ENCODE assay signal across 3 cellular contexts in the genomic region with DNA sequence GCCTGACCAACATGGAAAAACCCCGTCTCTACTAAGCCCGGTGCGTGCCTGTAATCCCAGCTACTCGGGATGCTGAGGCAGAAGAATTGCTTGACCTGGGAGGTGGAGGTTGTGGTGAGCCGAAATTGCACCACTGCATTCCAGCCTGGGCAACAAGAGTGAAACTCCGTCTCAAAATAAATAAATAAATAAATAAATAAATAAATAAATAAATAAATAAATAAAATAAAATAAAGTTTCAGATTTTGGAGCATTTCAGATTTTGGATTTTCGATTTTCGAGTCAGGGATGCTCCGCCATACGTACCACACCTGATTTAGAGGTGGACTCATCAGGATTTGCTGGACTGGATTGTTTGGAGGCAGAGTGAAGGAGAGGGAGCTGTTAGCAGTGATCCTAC. TPM values are rescaled to one million over a fixed set of nuclear protein-coding genes. Genes with fewer than 3 reads are reported as not detected.
"Had no signal": no experiment of that assay in that cellular context is flagged by ENCODE, and none has a peak within 500 bp of the region (broad histone marks: within the 10 kb centered on the region; RNA-seq: fewer than 3 reads in every experiment).

No MANE protein-coding gene starts in this region.

RNA-seq across cellular contexts. Expression of gene PASD1, which starts 3.4 kb away (rescaled TPM):
- polyA plus RNA-seq: HepG2, IgD-negative memory B cell, IMR-90 had no signal
